ENCODE assay signal across 2 cellular contexts in genomic region chr19:3059653-3060052, GRCh38.
TF ChIP-seq lines count a peak whose summit lies in the region.

No MANE protein-coding gene starts in this region.

TF ChIP-seq in GM12891, 5 proteins besides CTCF, POLR2A, EP300 and RAD21:
- TF ChIP-seq PAX5 (IDR thresholded peaks at IDR 0.05; ENCODE audit: insufficient read depth, low read length, severe bottlenecking): no peak
- TF ChIP-seq POLR2AphosphoS5 (IDR thresholded peaks at IDR 0.05; ENCODE audit: low read depth, low read length): no peak
- TF ChIP-seq SPI1 (IDR thresholded peaks at IDR 0.05; ENCODE audit: low read depth, low read length): no peak
- TF ChIP-seq POU2F2 (IDR thresholded peaks at IDR 0.05; ENCODE audit: low read depth, low read length): no peak
- TF ChIP-seq TAF1 (IDR thresholded peaks at IDR 0.05; ENCODE audit: low read depth, low read length): no peak

TF ChIP-seq in GM12878, 131 proteins besides CTCF, POLR2A, EP300 and RAD21:
- 0 out of 2 replicates have a peak, but pooled peaks have one; percentile 13 for TF ChIP-seq LARP7 (IDR thresholded peaks at IDR 0.05)
- TF ChIP-seq CBX5 (IDR thresholded peaks at IDR 0.05; ENCODE audit: low read depth): no peak
- no peak for TF ChIP-seq PKNOX1 (IDR thresholded peaks at IDR 0.05)
- TF ChIP-seq ZNF384 (IDR thresholded peaks at IDR 0.05; ENCODE audit: borderline replicate concordance, low read depth, low read length): no peak
- no peak for TF ChIP-seq CBFB (IDR thresholded peaks at IDR 0.05; ENCODE audit: low read depth)
- no peak for TF ChIP-seq RELA (IDR thresholded peaks at IDR 0.05; ENCODE audit: borderline replicate concordance, partially characterized antibody)
- TF ChIP-seq POLR2AphosphoS5 (IDR thresholded peaks at IDR 0.05; ENCODE audit: low read length): peak; percentile 46; the same call in 1 of the 2 replicates
- TF ChIP-seq HDAC2 (IDR thresholded peaks at IDR 0.05): no peak
- TF ChIP-seq ZNF217 (IDR thresholded peaks at IDR 0.05): 0 out of 2 replicates have a peak, but pooled peaks have one; percentile 26
